In genomic region chr1:73789965-73790364, GRCh38 we compare ENCODE assay signal across 29 cellular contexts.
"Had no signal": no experiment of that assay in that cellular context is flagged by ENCODE, and none has a peak within 500 bp of the region (broad histone marks: within the 10 kb centered on the region; RNA-seq: fewer than 3 reads in every experiment).

No MANE protein-coding gene starts in this region.

- H3K9me3 Mint-ChIP-seq: activated CD4-positive, alpha-beta memory T cell treated with anti-CD3 and anti-CD28 coated beads, Interleukin-2, amount 10 ng/mL, durations not matched to agents 7 days and 5 days; activated CD4-positive, alpha-beta T cell treated with anti-CD3 and anti-CD28 coated beads, Interleukin-2, amount 10 ng/mL, durations not matched to agents 24 days and 14 days; activated naive CD8-positive, alpha-beta T cell treated with anti-CD3 and anti-CD28 coated beads, Interleukin-2, amount 10 ng/mL, durations not matched to agents 7 days and 5 days; endodermal cell had no signal

- DNase-seq: activated CD4-positive, alpha-beta memory T cell treated with anti-CD3 and anti-CD28 coated beads, Interleukin-2, amount 10 ng/mL, durations not matched to agents 7 days and 5 days; activated CD4-positive, alpha-beta T cell treated with anti-CD3 and anti-CD28 coated beads for 36 hours; activated CD4-positive, alpha-beta T cell treated with anti-CD3 and anti-CD28 coated beads, Interleukin-2, amount 10 ng/mL, durations not matched to agents 24 days and 14 days; activated CD4-positive, CD25-positive, alpha-beta regulatory T cell; activated CD4-positive, CD25-positive, alpha-beta regulatory T cell treated with anti-CD3 and anti-CD28 coated beads, Interleukin-2, amount 50 U/mL, for 72 hours; activated CD8-positive, alpha-beta memory T cell treated with anti-CD3 and anti-CD28 coated beads, Interleukin-2, amount 50 U/mL, for 48 hours; activated gamma-delta T cell; activated naive CD4-positive, alpha-beta T cell; activated naive CD4-positive, alpha-beta T cell treated with anti-CD3 and anti-CD28 coated beads, Interleukin-2, amount 10 ng/mL, durations not matched to agents 7 days and 5 days; activated naive CD8-positive, alpha-beta T cell treated with anti-CD3 and anti-CD28 coated beads, Interleukin-2, amount 10 ng/mL, durations not matched to agents 7 days and 5 days; activated T-cell treated with anti-CD3 and anti-CD28 coated beads for 4 hours; activated T-cell treated with anti-CD3 and anti-CD28 coated beads, Interleukin-2, amount 50 U/mL, for 24 hours; activated T-cell treated with anti-CD3 and anti-CD28 coated beads, Interleukin-2, amount 50 U/mL, for 72 hours; anterior cingulate cortex; brain microvascular endothelial cell; central memory CD4-positive, alpha-beta T cell; cerebellar nuclear complex; dorsolateral prefrontal cortex; effector memory CD4-positive, alpha-beta T cell; endodermal cell; foreskin fibroblast; head of caudate nucleus had no signal

- H3K27ac Mint-ChIP-seq: activated CD4-positive, alpha-beta memory T cell treated with anti-CD3 and anti-CD28 coated beads, Interleukin-2, amount 10 ng/mL, durations not matched to agents 7 days and 5 days; activated CD4-positive, alpha-beta T cell treated with anti-CD3 and anti-CD28 coated beads for 36 hours; activated CD4-positive, alpha-beta T cell treated with anti-CD3 and anti-CD28 coated beads, Interleukin-2, amount 10 ng/mL, durations not matched to agents 24 days and 14 days; activated naive CD4-positive, alpha-beta T cell treated with anti-CD3 and anti-CD28 coated beads, Interleukin-2, amount 10 ng/mL, durations not matched to agents 7 days and 5 days; activated naive CD4-positive, alpha-beta T cell treated with anti-CD3 and anti-CD28 coated beads, Interleukin-2, amount 50 U/mL, for 72 hours; activated naive CD8-positive, alpha-beta T cell treated with anti-CD3 and anti-CD28 coated beads, Interleukin-2, amount 10 ng/mL, durations not matched to agents 7 days and 5 days; activated T-cell treated with anti-CD3 and anti-CD28 coated beads, Interleukin-2, amount 50 U/mL, for 24 hours; activated T-cell treated with anti-CD3 and anti-CD28 coated beads, Interleukin-2, amount 50 U/mL, for 72 hours; dendritic cell treated with granulocyte-macrophage colony-stimulating factor and Interleukin-4, amounts not matched to agents 40 ng/mL and 50 ng/mL, for 4 days; endodermal cell had no signal

- H3K27ac ChIP-seq: brain microvascular endothelial cell, cardiac muscle cell, coronary artery, dorsolateral prefrontal cortex had no signal

- H3K36me3 ChIP-seq: brain microvascular endothelial cell, cardiac muscle cell had no signal

- H3K4me1 Mint-ChIP-seq: activated CD4-positive, alpha-beta memory T cell treated with anti-CD3 and anti-CD28 coated beads, Interleukin-2, amount 10 ng/mL, durations not matched to agents 7 days and 5 days; activated CD4-positive, alpha-beta T cell treated with anti-CD3 and anti-CD28 coated beads for 36 hours; activated CD4-positive, alpha-beta T cell treated with anti-CD3 and anti-CD28 coated beads, Interleukin-2, amount 10 ng/mL, durations not matched to agents 24 days and 14 days; activated naive CD4-positive, alpha-beta T cell treated with anti-CD3 and anti-CD28 coated beads, Interleukin-2, amount 10 ng/mL, durations not matched to agents 7 days and 5 days; activated naive CD8-positive, alpha-beta T cell treated with anti-CD3 and anti-CD28 coated beads, Interleukin-2, amount 10 ng/mL, durations not matched to agents 7 days and 5 days; endodermal cell had no signal

- ATAC-seq: activated CD4-positive, alpha-beta T cell treated with anti-CD3 and anti-CD28 coated beads for 36 hours; activated naive CD4-positive, alpha-beta T cell treated with anti-CD3 and anti-CD28 coated beads, Interleukin-2, amount 50 U/mL, for 72 hours; activated T-cell treated with anti-CD3 and anti-CD28 coated beads, Interleukin-2, amount 50 U/mL, for 72 hours; esophagus mucosa had no signal

- H3K27me3 ChIP-seq: brain microvascular endothelial cell, cardiac muscle cell had no signal

- H3K4me3 ChIP-seq: cardiac muscle cell, coronary artery, dorsolateral prefrontal cortex had no signal

- H3K36me3 Mint-ChIP-seq: activated naive CD4-positive, alpha-beta T cell treated with anti-CD3 and anti-CD28 coated beads, Interleukin-2, amount 10 ng/mL, durations not matched to agents 7 days and 5 days; activated naive CD4-positive, alpha-beta T cell treated with anti-CD3 and anti-CD28 coated beads, Interleukin-2, amount 50 U/mL, for 72 hours; activated naive CD8-positive, alpha-beta T cell treated with anti-CD3 and anti-CD28 coated beads, Interleukin-2, amount 10 ng/mL, durations not matched to agents 7 days and 5 days had no signal

- FAIRE-seq: astrocyte, frontal cortex had no signal

- H3K27me3 Mint-ChIP-seq: activated CD4-positive, alpha-beta memory T cell treated with anti-CD3 and anti-CD28 coated beads, Interleukin-2, amount 10 ng/mL, durations not matched to agents 7 days and 5 days; activated CD4-positive, alpha-beta T cell treated with anti-CD3 and anti-CD28 coated beads for 36 hours; activated CD4-positive, alpha-beta T cell treated with anti-CD3 and anti-CD28 coated beads, Interleukin-2, amount 10 ng/mL, durations not matched to agents 24 days and 14 days; activated naive CD4-positive, alpha-beta T cell treated with anti-CD3 and anti-CD28 coated beads, Interleukin-2, amount 10 ng/mL, durations not matched to agents 7 days and 5 days; activated naive CD8-positive, alpha-beta T cell treated with anti-CD3 and anti-CD28 coated beads, Interleukin-2, amount 10 ng/mL, durations not matched to agents 7 days and 5 days; activated T-cell treated with anti-CD3 and anti-CD28 coated beads, Interleukin-2, amount 50 U/mL, for 24 hours; dendritic cell treated with granulocyte-macrophage colony-stimulating factor and Interleukin-4, amounts not matched to agents 40 ng/mL and 50 ng/mL, for 4 days had no signal

- H3K4me3 Mint-ChIP-seq: activated CD4-positive, alpha-beta memory T cell treated with anti-CD3 and anti-CD28 coated beads, Interleukin-2, amount 10 ng/mL, durations not matched to agents 7 days and 5 days; activated CD4-positive, alpha-beta T cell treated with anti-CD3 and anti-CD28 coated beads for 36 hours; activated CD4-positive, alpha-beta T cell treated with anti-CD3 and anti-CD28 coated beads, Interleukin-2, amount 10 ng/mL, durations not matched to agents 24 days and 14 days; activated naive CD4-positive, alpha-beta T cell treated with anti-CD3 and anti-CD28 coated beads, Interleukin-2, amount 10 ng/mL, durations not matched to agents 7 days and 5 days; activated naive CD8-positive, alpha-beta T cell treated with anti-CD3 and anti-CD28 coated beads, Interleukin-2, amount 10 ng/mL, durations not matched to agents 7 days and 5 days; activated T-cell treated with anti-CD3 and anti-CD28 coated beads, Interleukin-2, amount 50 U/mL, for 24 hours; activated T-cell treated with anti-CD3 and anti-CD28 coated beads, Interleukin-2, amount 50 U/mL, for 72 hours; dendritic cell treated with granulocyte-macrophage colony-stimulating factor and Interleukin-4, amounts not matched to agents 40 ng/mL and 50 ng/mL, for 4 days; endodermal cell had no signal
